Comparison of ENCODE assay signal across 1 cellular context in genomic region chr11:2899080-2899783, GRCh38.
TF ChIP-seq lines count a peak whose summit lies in the region.

No MANE protein-coding gene starts in this region.

TF ChIP-seq in H1, 55 proteins besides CTCF, POLR2A, EP300 and RAD21:
- TF ChIP-seq JUN (IDR thresholded peaks at IDR 0.05; ENCODE audit: low read depth, low read length) (no peak), SIRT6 (IDR thresholded peaks at IDR 0.05; ENCODE audit: low read length) (no peak), SUZ12 (IDR thresholded peaks at IDR 0.05; ENCODE audit: low read length) (no peak), SIN3A (conservative IDR thresholded peaks at IDR 0.05 in 1 of 2, IDR thresholded peaks at IDR 0.05 in 1 of 2; ENCODE audit: low read depth in 1 of 2, low read length in 2 of 2) (no peak), TEAD4 (IDR thresholded peaks at IDR 0.05; ENCODE audit: low read depth, low read length) (no peak), HDAC6 (IDR thresholded peaks at IDR 0.05; ENCODE audit: low read depth, low read length) (no peak), NANOG (IDR thresholded peaks at IDR 0.05; ENCODE audit: insufficient read depth, low read depth, low read length, poor library complexity, severe bottlenecking) (no peak), GTF2F1 (IDR thresholded peaks at IDR 0.05; ENCODE audit: borderline replicate concordance, low read depth, low read length) (no peak), E2F6 (IDR thresholded peaks at IDR 0.05) (no peak), POU5F1 (IDR thresholded peaks at IDR 0.05; ENCODE audit: low read depth, low read length) (no peak), SAP30 (IDR thresholded peaks at IDR 0.05; ENCODE audit: insufficient read depth, insufficient replicate concordance, low read length) (no peak), KDM5A (IDR thresholded peaks at IDR 0.05; ENCODE audit: low read length) (no peak), CBX5 (IDR thresholded peaks at IDR 0.05; ENCODE audit: low read depth, low read length) (no peak), TBP (IDR thresholded peaks at IDR 0.05; ENCODE audit: low read depth, low read length) (no peak), BCL11A (IDR thresholded peaks at IDR 0.05; ENCODE audit: low read depth in 2 of 2, low read length in 2 of 2) (no peak), RFX5 (IDR thresholded peaks at IDR 0.05; ENCODE audit: borderline replicate concordance, low read depth, low read length) (no peak), GABPA (IDR thresholded peaks at IDR 0.05; ENCODE audit: borderline replicate concordance, insufficient read depth, low read length) (no peak), FOSL1 (IDR thresholded peaks at IDR 0.05; ENCODE audit: insufficient read depth, low read depth, low read length) (no peak)
TF ChIP-seq in H1: peak in this region for 0.
